In genomic region chr4:44670466-44671199, GRCh38 we compare ENCODE assay signal across 34 cellular contexts. TPM values are rescaled to one million over a fixed set of nuclear protein-coding genes. Genes with fewer than 3 reads are reported as not detected.
"Had no signal": no experiment of that assay in that cellular context is flagged by ENCODE, and none has a peak within 500 bp of the region (broad histone marks: within the 10 kb centered on the region; RNA-seq: fewer than 3 reads in every experiment).

No MANE protein-coding gene starts in this region.

- DNase-seq: activated B cell treated with CpG ODN at 0.5 μM for 24 hours; activated CD4-positive, alpha-beta T cell treated with anti-CD3 and anti-CD28 coated beads for 36 hours; activated CD8-positive, alpha-beta memory T cell treated with anti-CD3 and anti-CD28 coated beads, Interleukin-2, amount 10 ng/mL, durations not matched to agents 7 days and 5 days; activated CD8-positive, alpha-beta T cell treated with anti-CD3 and anti-CD28 coated beads, Interleukin-2, amount 10 ng/mL, durations not matched to agents 7 days and 5 days; activated naive CD4-positive, alpha-beta T cell; activated T-cell treated with anti-CD3 and anti-CD28 coated beads, Interleukin-2, amount 50 U/mL, for 48 hours; foreskin keratinocyte; mammary epithelial cell; nephron progenitor cell; small intestine; stimulated activated CD4-positive, alpha-beta T cell treated with anti-CD3 and anti-CD28 coated beads, Interleukin-1b, Interleukin-23, amount 100 ng/mL, for 48 hours; stimulated activated CD4-positive, alpha-beta T cell treated with anti-CD3 and anti-CD28 coated beads, Interleukin-4, amount 100 ng/mL, for 4 hours; stimulated activated CD8-positive, alpha-beta memory T cell treated with anti-CD3 and anti-CD28 coated beads, Interleukin-4, amount 100 ng/mL, for 48 hours; stimulated activated naive CD8-positive, alpha-beta T cell treated with anti-CD3 and anti-CD28 coated beads, Interleukin-15, amount 100 ng/mL, for 72 hours; T-helper 1 cell; upper lobe of left lung had no signal

- H3K4me3 ChIP-seq: breast epithelium, coronary artery, upper lobe of left lung, vagina had no signal

- H3K4me1 ChIP-seq: breast epithelium, upper lobe of left lung, vagina had no signal

- H3K36me3 ChIP-seq: breast epithelium, neutrophil, upper lobe of left lung, vagina had no signal

- H3K4me1 Mint-ChIP-seq: activated B cell treated with CpG ODN at 0.5 μM for 24 hours; central memory CD8-positive, alpha-beta T cell; nephron progenitor cell; stimulated activated memory B cell treated with anti-CD40 and anti-IgM and Interleukin-4, amounts not matched to agents 10 μg/mL and 1 μg/mL and 100 μg/mL, for 72 hours; stimulated activated naive CD8-positive, alpha-beta T cell treated with anti-CD3 and anti-CD28 coated beads, Interleukin-15, amount 100 ng/mL, for 72 hours had no signal

- H3K27ac ChIP-seq: breast epithelium, coronary artery, foreskin keratinocyte, neutrophil, upper lobe of left lung, vagina had no signal

- H3K27ac Mint-ChIP-seq: activated B cell treated with CpG ODN at 0.5 μM for 24 hours; activated CD4-positive, alpha-beta T cell treated with anti-CD3 and anti-CD28 coated beads for 36 hours; activated CD8-positive, alpha-beta memory T cell treated with anti-CD3 and anti-CD28 coated beads, Interleukin-2, amount 10 ng/mL, durations not matched to agents 7 days and 5 days; activated CD8-positive, alpha-beta T cell treated with anti-CD3 and anti-CD28 coated beads, Interleukin-2, amount 10 ng/mL, durations not matched to agents 7 days and 5 days; activated naive CD4-positive, alpha-beta T cell treated with anti-CD3 and anti-CD28 coated beads, Interleukin-2, amount 50 U/mL, for 72 hours; activated T-helper 2 cell treated with anti-CD3 and anti-CD28 coated beads, Interferon-gamma antibody, Interleukin-2, Interleukin-4, amounts not matched to agents 10 μg/mL and 5 μg/mL and 100 μg/mL, durations not matched to agents 14 hours and 24 hours and 36 hours; nephron progenitor cell; stimulated activated memory B cell treated with anti-CD40 and anti-IgM and Interleukin-4, amounts not matched to agents 10 μg/mL and 1 μg/mL and 100 μg/mL, for 72 hours; stimulated activated naive CD8-positive, alpha-beta T cell treated with anti-CD3 and anti-CD28 coated beads, Interleukin-15, amount 100 ng/mL, for 72 hours; T-helper 2 cell treated with Interferon-gamma antibody and Interleukin-4, amounts not matched to agents 5 μg/mL and 100 μg/mL, for 36 hours had no signal

- H3K36me3 Mint-ChIP-seq: activated CD8-positive, alpha-beta memory T cell treated with anti-CD3 and anti-CD28 coated beads, Interleukin-2, amount 10 ng/mL, durations not matched to agents 7 days and 5 days; activated naive CD4-positive, alpha-beta T cell treated with anti-CD3 and anti-CD28 coated beads, Interleukin-2, amount 50 U/mL, for 72 hours; stimulated activated memory B cell treated with anti-CD40 and anti-IgM and Interleukin-4, amounts not matched to agents 10 μg/mL and 1 μg/mL and 100 μg/mL, for 72 hours had no signal

- ATAC-seq: activated CD4-positive, alpha-beta T cell treated with anti-CD3 and anti-CD28 coated beads for 36 hours; activated CD8-positive, alpha-beta memory T cell treated with anti-CD3 and anti-CD28 coated beads, Interleukin-2, amount 10 ng/mL, durations not matched to agents 7 days and 5 days; activated CD8-positive, alpha-beta T cell treated with anti-CD3 and anti-CD28 coated beads, Interleukin-2, amount 10 ng/mL, durations not matched to agents 7 days and 5 days; activated naive CD4-positive, alpha-beta T cell treated with anti-CD3 and anti-CD28 coated beads, Interleukin-2, amount 50 U/mL, for 72 hours; foreskin keratinocyte; sciatic nerve; stimulated activated memory B cell treated with anti-CD40 and anti-IgM and Interleukin-4, amounts not matched to agents 10 μg/mL and 1 μg/mL and 100 μg/mL, for 72 hours; stimulated activated naive CD8-positive, alpha-beta T cell treated with anti-CD3 and anti-CD28 coated beads, Interleukin-15, amount 100 ng/mL, for 72 hours had no signal

- H3K4me3 Mint-ChIP-seq: activated B cell treated with CpG ODN at 0.5 μM for 24 hours; activated CD4-positive, alpha-beta T cell treated with anti-CD3 and anti-CD28 coated beads for 36 hours; activated CD8-positive, alpha-beta memory T cell treated with anti-CD3 and anti-CD28 coated beads, Interleukin-2, amount 10 ng/mL, durations not matched to agents 7 days and 5 days; activated CD8-positive, alpha-beta T cell treated with anti-CD3 and anti-CD28 coated beads, Interleukin-2, amount 10 ng/mL, durations not matched to agents 7 days and 5 days; central memory CD8-positive, alpha-beta T cell; nephron progenitor cell; stimulated activated memory B cell treated with anti-CD40 and anti-IgM and Interleukin-4, amounts not matched to agents 10 μg/mL and 1 μg/mL and 100 μg/mL, for 72 hours; stimulated activated naive CD8-positive, alpha-beta T cell treated with anti-CD3 and anti-CD28 coated beads, Interleukin-15, amount 100 ng/mL, for 72 hours; T-helper 2 cell treated with Interferon-gamma antibody and Interleukin-4, amounts not matched to agents 5 μg/mL and 100 μg/mL, for 36 hours had no signal

- H3K9me3 ChIP-seq: breast epithelium, neutrophil, upper lobe of left lung, vagina had no signal

- H3K9me3 Mint-ChIP-seq: activated B cell treated with CpG ODN at 0.5 μM for 24 hours; activated naive CD4-positive, alpha-beta T cell treated with anti-CD3 and anti-CD28 coated beads, Interleukin-2, amount 50 U/mL, for 72 hours; activated T-helper 2 cell treated with anti-CD3 and anti-CD28 coated beads, Interferon-gamma antibody, Interleukin-2, Interleukin-4, amounts not matched to agents 10 μg/mL and 5 μg/mL and 100 μg/mL, durations not matched to agents 14 hours and 24 hours and 36 hours; central memory CD8-positive, alpha-beta T cell; nephron progenitor cell; stimulated activated memory B cell treated with anti-CD40 and anti-IgM and Interleukin-4, amounts not matched to agents 10 μg/mL and 1 μg/mL and 100 μg/mL, for 72 hours; stimulated activated naive CD8-positive, alpha-beta T cell treated with anti-CD3 and anti-CD28 coated beads, Interleukin-15, amount 100 ng/mL, for 72 hours; T-helper 2 cell treated with Interferon-gamma antibody and Interleukin-4, amounts not matched to agents 5 μg/mL and 100 μg/mL, for 36 hours had no signal

- H3K27me3 ChIP-seq: breast epithelium, upper lobe of left lung, vagina had no signal

RNA-seq across cellular contexts. Expression of gene YIPF7, which starts 19.2 kb away (rescaled TPM):
- total RNA-seq: activated B cell treated with CpG ODN at 0.5 μM for 24 hours; activated CD4-positive, alpha-beta T cell treated with anti-CD3 and anti-CD28 coated beads for 36 hours; activated CD8-positive, alpha-beta memory T cell treated with anti-CD3 and anti-CD28 coated beads, Interleukin-2, amount 10 ng/mL, durations not matched to agents 7 days and 5 days; activated CD8-positive, alpha-beta T cell treated with anti-CD3 and anti-CD28 coated beads, Interleukin-2, amount 10 ng/mL, durations not matched to agents 7 days and 5 days; activated T-helper 2 cell treated with anti-CD3 and anti-CD28 coated beads, Interferon-gamma antibody, Interleukin-2, Interleukin-4, amounts not matched to agents 10 μg/mL and 5 μg/mL and 100 μg/mL, durations not matched to agents 14 hours and 24 hours and 36 hours; endothelial cell of umbilical vein; foreskin keratinocyte; glomerular endothelial cell; liver; mammary epithelial cell; mucosa of gallbladder; osteocyte; posterior vena cava; renal cortical epithelial cell; upper lobe of left lung; vagina had no signal
- polyA plus RNA-seq: endothelial cell of umbilical vein, esophagus, foreskin keratinocyte, liver, mammary epithelial cell, small intestine had no signal
